In genomic region chr3:101631397-101631796, GRCh38 we compare ENCODE assay signal across 5 cellular contexts.
"Had no signal": no experiment of that assay in that cellular context is flagged by ENCODE, and none has a peak within 500 bp of the region (broad histone marks: within the 10 kb centered on the region; RNA-seq: fewer than 3 reads in every experiment).

No MANE protein-coding gene starts in this region.

- H3K4me3 Mint-ChIP-seq: GM23338, H9 had no signal

- H3K4me3 ChIP-seq: GM23338 had no signal

- ATAC-seq: GM23338 had no signal

- H3K27ac Mint-ChIP-seq: GM23338, H9 had no signal

- H3K9me3 Mint-ChIP-seq: GM23338, H9 had no signal

- DNase-seq: H9, HCEC 1CT, IMR-90, KBM-7 had no signal
